ENCODE assay signal across 9 cellular contexts in genomic region chr14:53355581-53356112, GRCh38.
DNase-seq lines count a peak whose midpoint lies in the region; ATAC-seq, FAIRE-seq and TF ChIP-seq lines count a peak whose summit lies in the region.
"Had no signal": no experiment of that assay in that cellular context is flagged by ENCODE, and none has a peak within 500 bp of the region (broad histone marks: within the 10 kb centered on the region; RNA-seq: fewer than 3 reads in every experiment).

No MANE protein-coding gene starts in this region.

- no peaks in the 10 kb centered on the region for H3K27me3 Mint-ChIP-seq in activated T-cell treated with anti-CD3 and anti-CD28 coated beads, Interleukin-2, amount 50 U/mL, for 72 hours (ENCODE audit: low read depth)

- ATAC-seq in HG02885 (IDR thresholded peaks at IDR 0.05; ENCODE audit: poor library complexity, unreplicated experiment) = no peak
- no peak for ATAC-seq in activated T-cell treated with anti-CD3 and anti-CD28 coated beads, Interleukin-2, amount 50 U/mL, for 72 hours (replicated peaks in 1 of 2)
- ATAC-seq: stimulated activated naive CD8-positive, alpha-beta T cell treated with anti-CD3 and anti-CD28 coated beads, Interleukin-15, Interleukin-2, amounts not matched to agents 100 U/mL and 50 U/mL, for 24 hours had no signal

- H2AFZ ChIP-seq in endothelial cell of umbilical vein (ENCODE audit: low read depth, low read length) = peak overlapping the region; percentile 60

- H3K4me2 ChIP-seq in endothelial cell of umbilical vein (ENCODE audit: insufficient read depth, low read length) = no peak overlapping the region

- H3K9me3 ChIP-seq in endothelial cell of umbilical vein (replicated peaks; ENCODE audit: control insufficient read depth, insufficient read depth, low read length) = no peaks in the 10 kb centered on the region

- DNase-seq in H7 = peak; percentile 77
- peak; percentile 7 for DNase-seq in NCI-H2227 treated with DMSO at 0.1 percent for 48 hours (lab: John Stamatoyannopoulos, UW)
- peak; percentile 52 for DNase-seq in endothelial cell of umbilical vein (ENCODE audit: low read depth, low spot score)
- DNase-seq in pons (ENCODE audit: low spot score) = peak; percentile 36
- no peak for DNase-seq in activated T-cell treated with anti-CD3 and anti-CD28 coated beads, Interleukin-2, amount 50 U/mL, for 72 hours
- DNase-seq in stimulated activated CD4-positive, alpha-beta T cell treated with anti-CD3 and anti-CD28 coated beads, Interleukin-12 subunit alpha, Interleukin-12 subunit beta, amount 100 ng/mL, for 4 hours = no peak
- DNase-seq: activated gamma-delta T cell; stimulated activated naive CD8-positive, alpha-beta T cell treated with anti-CD3 and anti-CD28 coated beads, Interleukin-15, Interleukin-2, amounts not matched to agents 100 U/mL and 50 U/mL, for 24 hours had no signal

- CTCF ChIA-PET in endothelial cell of umbilical vein (lab: Charles Lee) = interaction anchor here (1.0 to 2.1 kb wide), 14 partner anchors 8 to 992 kb away, joined by 3 to 11 read pairs (median 5); no protein-coding TSS in a partner anchor

- H3K36me3 ChIP-seq in H7 (replicated peaks; ENCODE audit: control insufficient read depth, insufficient read depth, low read length) (no peaks in the 10 kb centered on the region), endothelial cell of umbilical vein (ENCODE audit: control insufficient read depth in 2 of 2, extremely low read depth in 1 of 2, insufficient read depth in 2 of 2, low read length in 2 of 2) (no peaks in the 10 kb centered on the region)

- H3K4me1 Mint-ChIP-seq in activated T-cell treated with anti-CD3 and anti-CD28 coated beads, Interleukin-2, amount 50 U/mL, for 72 hours (ENCODE audit: low read depth) = peaks cover 5% of the 10 kb centered on the region

- no TSS peak for BruUV-seq in endothelial cell of umbilical vein (replicated peaks; lab: Mats Ljungman, UMichigan)

- H3K9ac ChIP-seq in endothelial cell of umbilical vein (replicated peaks; ENCODE audit: extremely low read depth, insufficient read depth, low read length) = no peak overlapping the region

- H3K4me3 ChIP-seq in H7 (ENCODE audit: insufficient read depth, low read depth, low read length) (no peak overlapping the region), endothelial cell of umbilical vein (replicated peaks in 1 of 3; ENCODE audit: insufficient read depth in 1 of 3, low read depth in 1 of 3, low read length in 3 of 3) (no peak overlapping the region)

- dilution Hi-C loops in endothelial cell of umbilical vein (cut with MboI; ENCODE audit: extremely low pct_ligation_motif_present, low sequenced_read_pairs) = no loop called here

- H3K27ac Mint-ChIP-seq in activated T-cell treated with anti-CD3 and anti-CD28 coated beads, Interleukin-2, amount 50 U/mL, for 72 hours = no peak overlapping the region

- no peaks in the 10 kb centered on the region for H3K9me1 ChIP-seq in endothelial cell of umbilical vein (replicated peaks; ENCODE audit: control insufficient read depth, extremely low read depth, insufficient read depth, low read length)

- TF ChIP-seq CTCF in endothelial cell of umbilical vein (IDR thresholded peaks at IDR 0.05; ENCODE audit: extremely low read depth in 1 of 2, insufficient read depth in 1 of 2, low read depth in 1 of 2, low read length in 2 of 2) = no peak

- H3K27ac ChIP-seq in endothelial cell of umbilical vein (ENCODE audit: insufficient read depth, low read depth, low read length) = no peak overlapping the region

- intact Hi-C loops in endothelial cell of umbilical vein (cut with micrococcal nuclease) = no loop called here

- H3K4me1 ChIP-seq in endothelial cell of umbilical vein (ENCODE audit: control insufficient read depth, extremely low read depth, insufficient read depth, low read length) = peaks cover 8% of the 10 kb centered on the region

- H3K79me2 ChIP-seq in endothelial cell of umbilical vein (ENCODE audit: control insufficient read depth, insufficient read depth, low read length) = no peaks in the 10 kb centered on the region

- no peak overlapping the region for H3K4me3 Mint-ChIP-seq in activated T-cell treated with anti-CD3 and anti-CD28 coated beads, Interleukin-2, amount 50 U/mL, for 72 hours

- POLR2A ChIA-PET in endothelial cell of umbilical vein (lab: Charles Lee) = no interaction called here

- no peaks in the 10 kb centered on the region for H4K20me1 ChIP-seq in endothelial cell of umbilical vein (replicated peaks; ENCODE audit: control insufficient read depth, extremely low read depth, insufficient read depth, low read length)

- peak; percentile 78 for FAIRE-seq in endothelial cell of umbilical vein (lab: Jason Lieb, UNC)

- H3K9me3 Mint-ChIP-seq in activated T-cell treated with anti-CD3 and anti-CD28 coated beads, Interleukin-2, amount 50 U/mL, for 72 hours = peaks cover 4 to 5% of the 10 kb centered on the region in 2 donors

- H3K27me3 ChIP-seq in H7 (ENCODE audit: control insufficient read depth, insufficient read depth, low read length) (no peaks in the 10 kb centered on the region), endothelial cell of umbilical vein (ENCODE audit: control insufficient read depth in 2 of 2, insufficient read depth in 2 of 2, low read length in 2 of 2) (no peaks in the 10 kb centered on the region)

- peaks cover 0 to 1% of the 10 kb centered on the region in 2 donors for H3K36me3 Mint-ChIP-seq in activated T-cell treated with anti-CD3 and anti-CD28 coated beads, Interleukin-2, amount 50 U/mL, for 72 hours (ENCODE audit: insufficient read depth in 2 of 2)

- no peak for TF ChIP-seq POLR2A in endothelial cell of umbilical vein (IDR thresholded peaks at IDR 0.05; ENCODE audit: low read depth, low read length)

TF ChIP-seq in endothelial cell of umbilical vein, 7 proteins besides CTCF, POLR2A, EP300 and RAD21:
- TF ChIP-seq EZH2 (IDR thresholded peaks at IDR 0.05; ENCODE audit: borderline replicate concordance, low read depth, low read length, severe bottlenecking) (no peak), FOS (IDR thresholded peaks at IDR 0.05; ENCODE audit: borderline replicate concordance, insufficient read depth, low read length) (peak; percentile 58)

Comparison
In these comparisons a context has a peak if more than half of its experiments do, and no peak if none do; other contexts are left out.
1. DNase-seq: peak in H7 (single experiment), NCI-H2227 treated with DMSO at 0.1 percent for 48 hours (single experiment), endothelial cell of umbilical vein (single experiment) and pons (single experiment); none in activated T-cell treated with anti-CD3 and anti-CD28 coated beads, Interleukin-2, amount 50 U/mL, for 72 hours (0 of 2) and stimulated activated CD4-positive, alpha-beta T cell treated with anti-CD3 and anti-CD28 coated beads, Interleukin-12 subunit alpha, Interleukin-12 subunit beta, amount 100 ng/mL, for 4 hours (single experiment).